In genomic region chr19:41959056-41960053, GRCh38 we compare ENCODE assay signal across 1 cellular context.
TF ChIP-seq lines count a peak whose summit lies in the region.

Gene RABAC1 (minus strand): TSS chr19:41959321. CDS start chr19:41959292, 29 bp downstream.

TF ChIP-seq in K562, 482 proteins besides CTCF, POLR2A, EP300 and RAD21 (continued from another document and continues in another):
- TF ChIP-seq E4F1 (CRISPR knock-in tag; IDR thresholded peaks at IDR 0.05; ENCODE audit: borderline replicate concordance), result no peak
- TF ChIP-seq SIRT6 (IDR thresholded peaks at IDR 0.05; ENCODE audit: low read depth, low read length), result no peak
- no peak; the same call in 1 of the 2 replicates for TF ChIP-seq MAFF (IDR thresholded peaks at IDR 0.05; ENCODE audit: low read length)
- no peak for TF ChIP-seq HNRNPUL1 (IDR thresholded peaks at IDR 0.05; ENCODE audit: low read length)
- no peak for TF ChIP-seq SMARCE1 (IDR thresholded peaks at IDR 0.05)
- TF ChIP-seq ZNF699 (CRISPR knock-in tag; IDR thresholded peaks at IDR 0.05; ENCODE audit: insufficient replicate concordance), result no peak
- no peak for TF ChIP-seq THRB (CRISPR knock-in tag; conservative IDR thresholded peaks at IDR 0.05)
- no peak for TF ChIP-seq NONO (IDR thresholded peaks at IDR 0.05; ENCODE audit: low read depth in 2 of 2, low read length in 1 of 2)
- no peak for TF ChIP-seq ZBTB40 (IDR thresholded peaks at IDR 0.05)
- TF ChIP-seq ZBTB40 (CRISPR knock-in tag; IDR thresholded peaks at IDR 0.05), result no peak
- peak in 1 of 3 experiments; percentile 71; a peak in 2 of 6 replicates for TF ChIP-seq ZBTB11 (CRISPR knock-in tag; IDR thresholded peaks at IDR 0.05)
- TF ChIP-seq ZZZ3 (IDR thresholded peaks at IDR 0.05), result no peak
- no peak for TF ChIP-seq BRCA1 (IDR thresholded peaks at IDR 0.05)
- no peak for TF ChIP-seq BRCA1 (CRISPR knock-in tag; IDR thresholded peaks at IDR 0.05)
- TF ChIP-seq SIN3A (IDR thresholded peaks at IDR 0.05; ENCODE audit: borderline replicate concordance in 2 of 2, control insufficient read depth in 1 of 2, low read depth in 2 of 2, low read length in 2 of 2), result 0 out of 4 replicates have a peak, but pooled peaks of 1 of the 2 experiments have one; percentile 40
- TF ChIP-seq SAP30 (IDR thresholded peaks at IDR 0.05; ENCODE audit: borderline replicate concordance, insufficient read depth, low read depth, low read length, poor library complexity, severe bottlenecking), result peak; percentile 41
- no peak for TF ChIP-seq ZNF23 (CRISPR knock-in tag; IDR thresholded peaks at IDR 0.05)
- peak; percentile 74 for TF ChIP-seq CXXC5 (CRISPR knock-in tag; IDR thresholded peaks at IDR 0.05)
- TF ChIP-seq ZFP1 (CRISPR knock-in tag; IDR thresholded peaks at IDR 0.05), result no peak
- no peak for TF ChIP-seq PHF21A (IDR thresholded peaks at IDR 0.05; ENCODE audit: borderline replicate concordance, low read depth)
- no peak for TF ChIP-seq KAT7 (CRISPR knock-in tag; IDR thresholded peaks at IDR 0.05; ENCODE audit: borderline replicate concordance)
- TF ChIP-seq MBD2 (IDR thresholded peaks at IDR 0.05; ENCODE audit: borderline replicate concordance, low read depth), result peak; percentile 85
- no peak for TF ChIP-seq BRD4 (IDR thresholded peaks at IDR 0.05)
- no peak for TF ChIP-seq HES1 (IDR thresholded peaks at IDR 0.05; ENCODE audit: low read depth)
- TF ChIP-seq ESRRA (IDR thresholded peaks at IDR 0.05; ENCODE audit: borderline replicate concordance, low read depth), result peak; percentile 49
- TF ChIP-seq HBP1 (CRISPR knock-in tag; IDR thresholded peaks at IDR 0.05), result no peak
- TF ChIP-seq U2AF2 (optimal IDR thresholded peaks at IDR 0.05; ENCODE audit: low read depth, low read length), result no peak
- no peak for TF ChIP-seq NFRKB (IDR thresholded peaks at IDR 0.05; ENCODE audit: low read depth)
- no peak for TF ChIP-seq SNRNP70 (optimal IDR thresholded peaks at IDR 0.05; ENCODE audit: low read depth, low read length)
- peak; percentile 45; the same call in 1 of the 2 replicates for TF ChIP-seq PHF8 (IDR thresholded peaks at IDR 0.05; ENCODE audit: borderline replicate concordance, low read length)
- TF ChIP-seq PCBP1 (IDR thresholded peaks at IDR 0.05; ENCODE audit: low read depth, low read length, poor library complexity, severe bottlenecking), result peak; percentile 75
- no peak for TF ChIP-seq ZNF518B (CRISPR knock-in tag; IDR thresholded peaks at IDR 0.05)
- no peak for TF ChIP-seq GTF2A2 (tag; IDR thresholded peaks at IDR 0.05)
- TF ChIP-seq XRCC4 (IDR thresholded peaks at IDR 0.05; ENCODE audit: extremely low read depth, insufficient read depth, insufficient read length), result no peak
